In genomic region chr1:26744075-26744958, GRCh38 we compare ENCODE assay signal across 8 cellular contexts. TPM values are rescaled to one million over a fixed set of nuclear protein-coding genes. Genes with fewer than 3 reads are reported as not detected.
A peak's percentile ranks its signal among the peaks of the same experiment; 100 is the strongest.
DNase-seq lines count a peak whose midpoint lies in the region; ATAC-seq and TF ChIP-seq lines count a peak whose summit lies in the region.

No MANE protein-coding gene starts in this region.

- peaks cover 11% of the 10 kb centered on the region for H3K36me3 ChIP-seq in BJ (ENCODE audit: control insufficient read depth, insufficient read depth, low read length)
- H3K36me3 ChIP-seq in prostate gland, result peaks cover 0 to 1% of the 10 kb centered on the region in 2 donors
- H3K36me3 ChIP-seq in urinary bladder (ENCODE audit: insufficient read depth), result no peaks in the 10 kb centered on the region

- no peaks in the 10 kb centered on the region for H3K9me3 ChIP-seq in prostate gland

- no peaks in the 10 kb centered on the region for H3K9me3 Mint-ChIP-seq in activated naive CD4-positive, alpha-beta T cell treated with anti-CD3 and anti-CD28 coated beads for 36 hours
- peaks cover 11% of the 10 kb centered on the region for H3K9me3 Mint-ChIP-seq in glutamatergic neuron (ENCODE audit: unreplicated experiment)

- TF ChIP-seq CTCF in BJ (IDR thresholded peaks at IDR 0.05; ENCODE audit: insufficient read depth, low read depth, low read length) (no peak), glutamatergic neuron (IDR thresholded peaks at IDR 0.05; ENCODE audit: partially characterized antibody, unreplicated experiment) (no peak), prostate gland (IDR thresholded peaks at IDR 0.05) (no peak)

- peaks cover 88% of the 10 kb centered on the region for H3K4me1 Mint-ChIP-seq in activated naive CD4-positive, alpha-beta T cell treated with anti-CD3 and anti-CD28 coated beads for 36 hours (ENCODE audit: low read depth)
- peaks cover 20% of the 10 kb centered on the region for H3K4me1 Mint-ChIP-seq in glutamatergic neuron (ENCODE audit: low read depth, unreplicated experiment)

- 49% methylated on average over 8 of the region's 8 CpGs for WGBS in prostate gland
- WGBS in urinary bladder, result 65% methylated on average over 8 of the region's 8 CpGs

- H3K4me1 ChIP-seq in prostate gland (replicated peaks) (peaks cover 4% of the 10 kb centered on the region), urinary bladder (ENCODE audit: insufficient read depth) (peaks cover 2% of the 10 kb centered on the region)

- H3K27ac Mint-ChIP-seq in activated naive CD4-positive, alpha-beta T cell treated with anti-CD3 and anti-CD28 coated beads for 36 hours, result peak overlapping the region; percentile 94
- peak overlapping the region; percentile 82 for H3K27ac Mint-ChIP-seq in glutamatergic neuron (ENCODE audit: unreplicated experiment)

- intact Hi-C loops in activated naive CD4-positive, alpha-beta T cell treated with anti-CD3 and anti-CD28 coated beads for 36 hours (cut with micrococcal nuclease), result loop anchor here (1.0 to 5.0 kb wide), 5 partner anchors 21 to 456 kb away; no protein-coding TSS in a partner anchor
- intact Hi-C loops in prostate gland (cut with DNase I), result no loop called here

- H3K36me3 Mint-ChIP-seq in activated naive CD4-positive, alpha-beta T cell treated with anti-CD3 and anti-CD28 coated beads for 36 hours (ENCODE audit: low read depth), result peaks cover 56% of the 10 kb centered on the region
- H3K36me3 Mint-ChIP-seq in glutamatergic neuron (ENCODE audit: unreplicated experiment), result peaks cover 4% of the 10 kb centered on the region

- peak overlapping the region in 1 of 2 donors; percentile 12 for H3K27ac ChIP-seq in prostate gland
- peak overlapping the region; percentile 27 for H3K27ac ChIP-seq in urinary bladder (ENCODE audit: low read depth)

- CTCF ChIA-PET in BJ (lab: Yijun Ruan, JAX), result interaction anchor here (1.6 to 1.8 kb wide), 2 partner anchors 44 to 142 kb away, joined by 4 read pairs; partner anchors contain the start of gene PIGV
- CTCF ChIA-PET in activated naive CD4-positive, alpha-beta T cell treated with anti-CD3 and anti-CD28 coated beads for 36 hours (lab: Charles Lee), result interaction anchor here (0.6 to 6.9 kb wide), 12 partner anchors 12 to 302 kb away, joined by 3 to 33 read pairs (median 4); partner anchors contain the start of gene PIGV

- H3K27me3 ChIP-seq in BJ (ENCODE audit: control insufficient read depth, insufficient read depth, low read length) (no peaks in the 10 kb centered on the region), prostate gland (replicated peaks; ENCODE audit: insufficient read depth) (no peaks in the 10 kb centered on the region)

- peak; percentile 91 for ATAC-seq in GM19324 (IDR thresholded peaks at IDR 0.05; ENCODE audit: low FRiP score, unreplicated experiment)
- ATAC-seq in HG03457 (IDR thresholded peaks at IDR 0.05; ENCODE audit: unreplicated experiment), result peak; percentile 93

- peak; percentile 47 for DNase-seq in BJ (ENCODE audit: low read depth)
- DNase-seq in SIG-M5 (lab: John Stamatoyannopoulos, UW), result peak; percentile 95
- peak; percentile 92 for DNase-seq in activated naive CD4-positive, alpha-beta T cell treated with anti-CD3 and anti-CD28 coated beads for 36 hours
- no peak for DNase-seq in glutamatergic neuron
- peak; percentile 37 for DNase-seq in prostate gland (ENCODE audit: low spot score)

- no peaks in the 10 kb centered on the region for H3K27me3 Mint-ChIP-seq in activated naive CD4-positive, alpha-beta T cell treated with anti-CD3 and anti-CD28 coated beads for 36 hours (ENCODE audit: low read depth)
- peaks cover 2% of the 10 kb centered on the region for H3K27me3 Mint-ChIP-seq in glutamatergic neuron (ENCODE audit: unreplicated experiment)

- POLR2A ChIA-PET in BJ (lab: Charles Lee), result no interaction called here

- TF ChIP-seq POLR2A in prostate gland (IDR thresholded peaks at IDR 0.05), result no peak

- peak overlapping the region; percentile 58 for H3K4me3 Mint-ChIP-seq in activated naive CD4-positive, alpha-beta T cell treated with anti-CD3 and anti-CD28 coated beads for 36 hours
- H3K4me3 Mint-ChIP-seq in glutamatergic neuron (ENCODE audit: unreplicated experiment), result peak overlapping the region; percentile 13

- H3K4me3 ChIP-seq in BJ (ENCODE audit: low read depth, low read length), result no peak overlapping the region
- no peak overlapping the region for H3K4me3 ChIP-seq in prostate gland
- no peak overlapping the region for H3K4me3 ChIP-seq in urinary bladder (ENCODE audit: low read depth, low read length)

RNA-seq across cellular contexts. Expression of gene PIGV, which starts 43.4 kb away (rescaled TPM):
- polyA plus RNA-seq in BJ (2011; rRNA removed) (25.7 and 28.0 TPM in 2 replicates), urinary bladder (17.4 TPM)
- 23.0 and 34.3 TPM in 2 replicates for polyA minus RNA-seq in BJ (2011; rRNA and poly(A)+ RNA removed)
- total RNA-seq in activated naive CD4-positive, alpha-beta T cell treated with anti-CD3 and anti-CD28 coated beads for 36 hours, result 10 to 100 TPM; 10.6 to 11.2 TPM
- total RNA-seq in glutamatergic neuron (ENCODE audit: unreplicated experiment) (6.7 TPM), prostate gland (10 to 100 TPM; 26.4 to 32.4 TPM), urinary bladder (13.4 TPM)

RNA-seq across cellular contexts. Expression of gene ARID1A, which starts 48.5 kb away (rescaled TPM):
- polyA plus RNA-seq in BJ (2011; rRNA removed) (9.3 and 16.0 TPM in 2 replicates), urinary bladder (31.8 TPM)
- polyA minus RNA-seq in BJ (2011; rRNA and poly(A)+ RNA removed), result 28.5 and 50.6 TPM in 2 replicates
- total RNA-seq in activated naive CD4-positive, alpha-beta T cell treated with anti-CD3 and anti-CD28 coated beads for 36 hours, result 10 to 100 TPM; 65.0 to 65.9 TPM
- total RNA-seq in glutamatergic neuron (ENCODE audit: unreplicated experiment) (187 TPM), prostate gland (10 to 100 TPM; 71.4 to 92.8 TPM), urinary bladder (40.6 TPM)
